1 cellular context compared by ENCODE assay signal in genomic region chr10:11898372-11899066, GRCh38.
TF ChIP-seq lines count a peak whose summit lies in the region.

No MANE protein-coding gene starts in this region.

TF ChIP-seq in HepG2, 621 proteins besides CTCF, POLR2A, EP300 and RAD21 (continued from another document and continues in another):
- TF ChIP-seq ZNF609 (CRISPR knock-in tag; IDR thresholded peaks at IDR 0.05; ENCODE audit: borderline replicate concordance) (0 out of 2 replicates have a peak, but pooled peaks have one; percentile 23), ATF3 (CRISPR knock-in tag; IDR thresholded peaks at IDR 0.05) (peak; percentile 37; the same call in 1 of the 2 replicates), LBX2 (CRISPR knock-in tag; IDR thresholded peaks at IDR 0.05; ENCODE audit: borderline replicate concordance) (no peak), KLF16 (CRISPR knock-in tag; IDR thresholded peaks at IDR 0.05) (no peak), PAF1 (CRISPR knock-in tag; IDR thresholded peaks at IDR 0.05) (no peak), TCF12 (IDR thresholded peaks at IDR 0.05) (no peak), TCF12 (CRISPR knock-in tag; IDR thresholded peaks at IDR 0.05) (peak; percentile 27; the same call in 1 of the 2 replicates), RCOR2 (CRISPR knock-in tag; IDR thresholded peaks at IDR 0.05) (no peak), FOXA1 (IDR thresholded peaks at IDR 0.05) (no peak), FOXA1 (CRISPR knock-in tag; IDR thresholded peaks at IDR 0.05) (peak; percentile 16; the same call in 1 of the 2 replicates), TSC22D2 (CRISPR knock-in tag; IDR thresholded peaks at IDR 0.05; ENCODE audit: borderline replicate concordance) (no peak), ARID5B (CRISPR knock-in tag; IDR thresholded peaks at IDR 0.05) (peak; percentile 54; the same call in 1 of the 2 replicates), ZFP91 (CRISPR knock-in tag; IDR thresholded peaks at IDR 0.05; ENCODE audit: borderline replicate concordance) (no peak), WIZ (CRISPR knock-in tag; IDR thresholded peaks at IDR 0.05) (no peak), PATZ1 (CRISPR knock-in tag; IDR thresholded peaks at IDR 0.05) (0 out of 2 replicates have a peak, but pooled peaks have one; percentile 30), SMC3 (IDR thresholded peaks at IDR 0.05; ENCODE audit: low read length) (no peak), HDAC1 (CRISPR knock-in tag; IDR thresholded peaks at IDR 0.05) (peak; percentile 50; the same call in 1 of the 2 replicates), RBFOX2 (IDR thresholded peaks at IDR 0.05; ENCODE audit: low read depth, low read length) (no peak), THYN1 (CRISPR knock-in tag; IDR thresholded peaks at IDR 0.05; ENCODE audit: borderline replicate concordance, low read depth) (no peak), HMG20B (CRISPR knock-in tag; conservative IDR thresholded peaks at IDR 0.05) (0 out of 2 replicates have a peak, but pooled peaks have one; percentile 27), RARA (CRISPR knock-in tag; IDR thresholded peaks at IDR 0.05) (peak; percentile 79), AGO1 (IDR thresholded peaks at IDR 0.05; ENCODE audit: low read depth, low read length, poor library complexity, severe bottlenecking) (no peak), ZNF503 (CRISPR knock-in tag; IDR thresholded peaks at IDR 0.05) (no peak), FOXP4 (CRISPR knock-in tag; IDR thresholded peaks at IDR 0.05) (peak; percentile 62), FIP1L1 (IDR thresholded peaks at IDR 0.05; ENCODE audit: borderline replicate concordance, insufficient read depth, low read depth, low read length) (no peak), MNT (IDR thresholded peaks at IDR 0.05) (no peak), RFX1 (IDR thresholded peaks at IDR 0.05) (no peak), ZBTB38 (CRISPR knock-in tag; IDR thresholded peaks at IDR 0.05) (peak; percentile 50), RXRA (CRISPR knock-in tag; IDR thresholded peaks at IDR 0.05) (peak; percentile 58; the same call in 1 of the 2 replicates), STAT5B (CRISPR knock-in tag; IDR thresholded peaks at IDR 0.05) (no peak), GMEB2 (CRISPR knock-in tag; IDR thresholded peaks at IDR 0.05; ENCODE audit: low read depth) (no peak), ZNF326 (CRISPR knock-in tag; IDR thresholded peaks at IDR 0.05; ENCODE audit: borderline replicate concordance) (no peak), MIER2 (CRISPR knock-in tag; IDR thresholded peaks at IDR 0.05) (no peak), NCOA2 (CRISPR knock-in tag; IDR thresholded peaks at IDR 0.05) (peak; percentile 62), YY1 (IDR thresholded peaks at IDR 0.05; ENCODE audit: insufficient read depth, insufficient replicate concordance, low read depth, low read length) (peak; percentile 8), MAX (IDR thresholded peaks at IDR 0.05) (peak; percentile 24; the same call in 1 of the 2 replicates)
